ENCODE assay signal across 1 cellular context in genomic region chr2:197454923-197455322, GRCh38.
TF ChIP-seq lines count a peak whose summit lies in the region.

No MANE protein-coding gene starts in this region.

TF ChIP-seq in HepG2, 621 proteins besides CTCF, POLR2A, EP300 and RAD21 (continued from another document):
- TF ChIP-seq KMT2A (CRISPR knock-in tag; IDR thresholded peaks at IDR 0.05) (peak; percentile 33; the same call in 1 of the 2 replicates), ZNF143 (CRISPR knock-in tag; IDR thresholded peaks at IDR 0.05) (no peak), HES4 (CRISPR knock-in tag; IDR thresholded peaks at IDR 0.05; ENCODE audit: borderline replicate concordance) (no peak), NAIF1 (CRISPR knock-in tag; IDR thresholded peaks at IDR 0.05; ENCODE audit: borderline replicate concordance) (no peak), SP2 (CRISPR knock-in tag; IDR thresholded peaks at IDR 0.05) (no peak), NCOR1 (IDR thresholded peaks at IDR 0.05; ENCODE audit: borderline replicate concordance, low read length) (peak; percentile 40; the same call in 1 of the 2 replicates), SATB2 (CRISPR knock-in tag; IDR thresholded peaks at IDR 0.05) (no peak), RBM22 (optimal IDR thresholded peaks at IDR 0.05; ENCODE audit: low read length) (no peak), HNF4G (IDR thresholded peaks at IDR 0.05; ENCODE audit: borderline replicate concordance, low read depth, low read length) (no peak), HNF4G (CRISPR knock-in tag; IDR thresholded peaks at IDR 0.05; ENCODE audit: borderline replicate concordance, low read depth) (no peak), SNAI1 (CRISPR knock-in tag; IDR thresholded peaks at IDR 0.05; ENCODE audit: borderline replicate concordance) (no peak), ETV5 (CRISPR knock-in tag; IDR thresholded peaks at IDR 0.05; ENCODE audit: borderline replicate concordance) (no peak), SOX5 (CRISPR knock-in tag; IDR thresholded peaks at IDR 0.05; ENCODE audit: borderline replicate concordance) (0 out of 2 replicates have a peak, but pooled peaks have one; percentile 11), MED1 (CRISPR knock-in tag; IDR thresholded peaks at IDR 0.05) (peak; percentile 43), MATR3 (CRISPR knock-in tag; IDR thresholded peaks at IDR 0.05) (no peak), SYNCRIP (IDR thresholded peaks at IDR 0.05; ENCODE audit: insufficient read depth, low read depth, low read length) (no peak), ZNF232 (CRISPR knock-in tag; IDR thresholded peaks at IDR 0.05; ENCODE audit: borderline replicate concordance) (0 out of 2 replicates have a peak, but pooled peaks have one; percentile 8), ZNF205 (CRISPR knock-in tag; IDR thresholded peaks at IDR 0.05) (no peak), ZNF646 (CRISPR knock-in tag; IDR thresholded peaks at IDR 0.05) (no peak)
- TF ChIP-seq, protein P1, sequence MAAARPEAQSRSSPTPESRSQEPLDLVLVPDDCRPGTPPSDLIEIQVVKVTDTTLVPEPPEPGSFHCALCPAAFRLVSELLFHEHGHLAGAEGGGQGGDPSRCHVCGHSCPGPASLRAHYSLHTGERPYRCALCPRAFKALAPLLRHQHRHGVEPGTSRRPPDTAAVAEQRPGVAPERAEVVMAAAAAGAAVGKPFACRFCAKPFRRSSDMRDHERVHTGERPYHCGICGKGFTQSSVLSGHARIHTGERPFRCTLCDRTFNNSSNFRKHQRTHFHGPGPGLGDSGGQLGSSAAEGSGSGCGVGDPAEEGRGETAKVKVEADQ (CRISPR knock-in tag; IDR thresholded peaks at IDR 0.05; ENCODE audit: borderline replicate concordance), result no peak
- TF ChIP-seq, protein P2, sequence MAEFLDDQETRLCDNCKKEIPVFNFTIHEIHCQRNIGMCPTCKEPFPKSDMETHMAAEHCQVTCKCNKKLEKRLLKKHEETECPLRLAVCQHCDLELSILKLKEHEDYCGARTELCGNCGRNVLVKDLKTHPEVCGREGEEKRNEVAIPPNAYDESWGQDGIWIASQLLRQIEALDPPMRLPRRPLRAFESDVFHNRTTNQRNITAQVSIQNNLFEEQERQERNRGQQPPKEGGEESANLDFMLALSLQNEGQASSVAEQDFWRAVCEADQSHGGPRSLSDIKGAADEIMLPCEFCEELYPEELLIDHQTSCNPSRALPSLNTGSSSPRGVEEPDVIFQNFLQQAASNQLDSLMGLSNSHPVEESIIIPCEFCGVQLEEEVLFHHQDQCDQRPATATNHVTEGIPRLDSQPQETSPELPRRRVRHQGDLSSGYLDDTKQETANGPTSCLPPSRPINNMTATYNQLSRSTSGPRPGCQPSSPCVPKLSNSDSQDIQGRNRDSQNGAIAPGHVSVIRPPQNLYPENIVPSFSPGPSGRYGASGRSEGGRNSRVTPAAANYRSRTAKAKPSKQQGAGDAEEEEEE (CRISPR knock-in tag; IDR thresholded peaks at IDR 0.05; ENCODE audit: borderline replicate concordance), result no peak
